ENCODE assay signal across 12 cellular contexts in the genomic region with DNA sequence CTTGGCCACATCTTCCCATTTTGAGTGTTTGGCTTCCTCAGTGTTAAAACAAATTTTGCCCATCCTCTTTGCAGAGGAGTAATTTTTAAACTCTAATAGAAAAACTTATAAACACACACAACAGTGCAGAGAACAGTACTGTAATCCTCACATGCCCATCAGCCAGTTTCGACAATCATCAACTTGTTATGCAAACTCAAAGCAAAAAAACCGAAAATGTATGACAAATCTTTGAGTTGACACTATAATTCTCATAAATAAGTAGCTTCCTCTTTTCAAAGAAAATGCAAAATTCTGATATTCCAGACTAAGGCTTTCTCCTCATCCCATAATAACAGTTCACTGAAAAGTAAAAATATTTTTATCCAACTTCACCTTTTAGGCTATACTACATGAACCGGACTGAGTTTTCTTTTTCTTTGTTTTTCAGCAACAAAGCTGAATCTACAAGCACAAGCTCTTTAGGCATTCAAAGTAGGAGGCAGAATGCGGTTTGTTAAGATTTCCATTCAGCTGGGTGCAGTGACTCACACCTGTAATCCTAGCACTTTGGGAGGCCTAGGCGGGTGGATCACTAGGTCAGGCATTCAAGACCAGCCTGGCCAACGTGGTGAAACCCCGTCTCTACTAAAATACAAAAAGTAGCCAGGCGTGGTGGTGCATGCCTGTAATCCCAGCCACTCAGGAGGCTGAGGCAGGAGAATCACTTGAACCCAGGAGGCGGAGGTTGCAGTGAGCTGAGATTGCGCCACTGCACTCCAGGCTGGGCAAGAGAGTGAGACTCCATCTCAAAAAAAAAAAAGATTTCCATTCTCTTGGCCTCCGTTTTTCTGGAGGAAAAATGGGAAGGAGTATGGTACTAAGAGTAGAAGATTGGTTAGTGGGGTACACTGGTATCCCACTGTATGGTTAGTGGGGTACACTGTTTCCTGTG.
DNase-seq lines count a peak whose midpoint lies in the region; ATAC-seq and TF ChIP-seq lines count a peak whose summit lies in the region.
"Had no signal": no experiment of that assay in that cellular context is flagged by ENCODE, and none has a peak within 500 bp of the region (broad histone marks: within the 10 kb centered on the region; RNA-seq: fewer than 3 reads in every experiment).

No MANE protein-coding gene starts in this region.

- H3K27ac ChIP-seq in HL-60 (replicated peaks) (peak overlapping the region; percentile 55), RWPE2 (ENCODE audit: poor library complexity, severe bottlenecking) (no peak overlapping the region)
- H3K27ac ChIP-seq: pancreas had no signal

- no peaks in the 10 kb centered on the region for H3K9me3 ChIP-seq in RWPE2 (ENCODE audit: severe bottlenecking)
- H3K9me3 ChIP-seq: pancreas had no signal

- DNase-seq in HL-60 (ENCODE audit: low read depth in 1 of 2, low spot score in 1 of 2) = peak; percentile 43 to 63
- no peak for DNase-seq in RWPE2 (ENCODE audit: low spot score)
- DNase-seq in myocyte (ENCODE audit: low read depth) = peak; percentile 8
- DNase-seq in SW480 (ENCODE audit: low spot score) = no peak
- no peak for DNase-seq in omental fat pad (ENCODE audit: low spot score)
- no peak for DNase-seq in iPS-NIHi7 (ENCODE audit: extremely low spot score)
- DNase-seq: activated effector memory CD4-positive, alpha-beta T cell treated with Interleukin-2 at 50 U/mL for 16 hours; DMS79 treated with DMSO at 0.1 percent for 48 hours; effector CD8-positive, alpha-beta T cell; pancreas had no signal

- no peaks in the 10 kb centered on the region for H3K4me1 ChIP-seq in RWPE2 (ENCODE audit: insufficient read depth, poor library complexity, severe bottlenecking)

- H3K27me3 ChIP-seq in HL-60 (ENCODE audit: insufficient read depth, poor library complexity, severe bottlenecking) = no peaks in the 10 kb centered on the region
- H3K27me3 ChIP-seq in RWPE2 (ENCODE audit: insufficient read depth, poor library complexity, severe bottlenecking) = no peaks in the 10 kb centered on the region
- H3K27me3 ChIP-seq: pancreas had no signal

- TF ChIP-seq CTCF in HL-60 (IDR thresholded peaks at IDR 0.05; ENCODE audit: insufficient read depth, low read length) (no peak), RWPE2 (IDR thresholded peaks at IDR 0.05; ENCODE audit: poor library complexity, severe bottlenecking) (no peak), omental fat pad (IDR thresholded peaks at IDR 0.05) (no peak)

- no peak overlapping the region for H3K4me3 ChIP-seq in HL-60 (replicated peaks; ENCODE audit: insufficient read depth, low read length)
- H3K4me3 ChIP-seq in RWPE2 (ENCODE audit: severe bottlenecking) = no peak overlapping the region
- H3K4me3 ChIP-seq: pancreas had no signal

- ATAC-seq in GM19351 (IDR thresholded peaks at IDR 0.05; ENCODE audit: unreplicated experiment) (peak; percentile 63), RWPE2 (ENCODE audit: low read depth) (peak; percentile 67; the same call in 2 of the 3 replicates), omental fat pad (ENCODE audit: low FRiP score) (no peak), HG03280 (IDR thresholded peaks at IDR 0.05; ENCODE audit: unreplicated experiment) (no peak)
- ATAC-seq: pancreas had no signal

- H3K36me3 ChIP-seq in RWPE2 (ENCODE audit: low read depth) = no peaks in the 10 kb centered on the region
- H3K36me3 ChIP-seq: pancreas had no signal

Comparison
In these comparisons a context has a peak if more than half of its experiments do, and no peak if none do; other contexts are left out.
1. ATAC-seq: peak in GM19351 (single experiment) and RWPE2 (single experiment); none in omental fat pad (single experiment) and HG03280 (single experiment).
2. DNase-seq: peak in HL-60 (2 of 2) and myocyte (single experiment); none in RWPE2 (single experiment), SW480 (single experiment), omental fat pad (single experiment) and iPS-NIHi7 (single experiment).